ENCODE assay signal across 26 cellular contexts in the genomic region with DNA sequence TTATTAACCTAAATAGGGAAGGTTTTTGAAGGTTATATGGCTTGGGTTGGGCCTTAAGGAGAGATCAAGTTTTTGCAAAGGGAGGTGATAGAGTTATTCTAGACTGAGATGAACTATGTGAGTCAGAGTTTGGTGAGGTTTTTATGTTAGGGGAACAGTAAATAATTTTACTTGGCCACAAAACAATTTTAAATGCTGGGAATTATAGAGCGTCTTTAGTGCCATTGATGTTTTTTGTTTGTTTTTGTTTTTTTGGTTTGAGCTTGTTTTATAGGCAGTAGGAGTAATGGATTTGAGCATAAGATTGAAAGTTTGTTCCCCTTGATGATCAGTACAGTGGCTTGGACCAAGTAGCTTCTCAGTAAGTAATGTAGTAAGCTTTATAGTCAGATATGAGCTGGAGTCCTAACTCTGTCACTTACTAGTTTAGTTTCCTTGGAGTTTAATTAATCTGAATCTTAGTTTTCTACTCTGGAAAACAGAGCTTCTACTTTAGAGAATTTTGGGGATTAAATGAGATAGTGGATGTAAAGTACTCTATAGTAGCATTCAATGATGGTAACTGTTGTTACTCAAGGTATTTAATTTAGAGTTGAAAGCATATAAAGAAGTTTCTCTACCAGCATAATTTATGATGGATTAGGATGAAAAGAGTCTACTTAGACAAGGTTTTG. TPM values are rescaled to one million over a fixed set of nuclear protein-coding genes. Genes with fewer than 3 reads are reported as not detected.
DNase-seq lines count a peak whose midpoint lies in the region; ATAC-seq, FAIRE-seq and TF ChIP-seq lines count a peak whose summit lies in the region.
"Had no signal": no experiment of that assay in that cellular context is flagged by ENCODE, and none has a peak within 500 bp of the region (broad histone marks: within the 10 kb centered on the region; RNA-seq: fewer than 3 reads in every experiment).

No MANE protein-coding gene starts in this region.

- TF ChIP-seq RAD21 in GM12878 (IDR thresholded peaks at IDR 0.05; ENCODE audit: insufficient read depth, low read depth, low read length), result no peak

- H3K9ac ChIP-seq in BLaER1, result no peak overlapping the region
- H3K9ac ChIP-seq in Karpas-422 (ENCODE audit: low read length), result no peak overlapping the region
- H3K9ac ChIP-seq in GM12878 (ENCODE audit: control insufficient read depth, insufficient read depth, low read length), result peak overlapping the region; percentile 21; the same call in 1 of the 2 replicates

- H4K20me1 ChIP-seq in BLaER1 (peaks cover 66% of the 10 kb centered on the region), Karpas-422 (ENCODE audit: insufficient read depth, low read depth, low read length) (peaks cover 9% of the 10 kb centered on the region), GM12878 (ENCODE audit: control insufficient read depth, insufficient read depth) (no peaks in the 10 kb centered on the region)

- H3K4me2 ChIP-seq in BLaER1, result peak overlapping the region; percentile 54
- peak overlapping the region; percentile 94 for H3K4me2 ChIP-seq in Karpas-422 (ENCODE audit: low read depth, low read length, poor library complexity, severe bottlenecking)
- H3K4me2 ChIP-seq in GM12878 (ENCODE audit: control insufficient read depth, insufficient read depth), result peak overlapping the region; percentile 61

- RAD21 ChIA-PET in GM12878 (lab: Charles Lee; ENCODE audit: unreplicated experiment), result no interaction called here

- no peak for ATAC-seq in GM12878
- ATAC-seq in HG02981 (IDR thresholded peaks at IDR 0.05; ENCODE audit: unreplicated experiment), result no peak
- no peak for ATAC-seq in HG03442 (IDR thresholded peaks at IDR 0.05; ENCODE audit: unreplicated experiment)
- ATAC-seq: activated CD8-positive, alpha-beta T cell treated with anti-CD3 and anti-CD28 coated beads for 36 hours; activated naive CD4-positive, alpha-beta T cell treated with anti-CD3 and anti-CD28 coated beads, Interleukin-2, amount 50 U/mL, for 72 hours; left lung; T-helper 17 cell had no signal

- FAIRE-seq in GM12878 (lab: Jason Lieb, UNC), result no peak
- FAIRE-seq: G401.6, islet of Langerhans, RCC 7860 had no signal

- H3K36me3 ChIP-seq in BLaER1 (peaks cover 56% of the 10 kb centered on the region), Karpas-422 (ENCODE audit: insufficient read depth, low read length) (peaks cover 57% of the 10 kb centered on the region), GM12878 (ENCODE audit: control insufficient read depth in 2 of 2, insufficient read depth in 2 of 2, low read length in 1 of 2) (peaks cover 0 to 7% of the 10 kb centered on the region in 2 experiments; a peak in 2 of 4 replicates), prostate gland (no peaks in the 10 kb centered on the region)

- DNase-seq in Karpas-422 (no peak), GM12878 (ENCODE audit: low read depth, low spot score) (no peak), prostate gland (ENCODE audit: low spot score) (no peak), NCI-H146 treated with DMSO at 0.1 percent for 48 hours (lab: John Stamatoyannopoulos, UW; ENCODE audit: unreplicated experiment) (no peak), NCI-H2081 treated with DMSO at 0.1 percent for 48 hours (lab: John Stamatoyannopoulos, UW) (no peak)
- DNase-seq: activated CD4-positive, CD25-positive, alpha-beta regulatory T cell treated with anti-CD3 and anti-CD28 coated beads, Interleukin-2, amount 50 U/mL, for 72 hours; activated CD8-positive, alpha-beta T cell treated with anti-CD3 and anti-CD28 coated beads for 36 hours; BE2C; central memory CD4-positive, alpha-beta T cell; Kasumi-1; left lung; NCI-H1048; NCI-H187 treated with DMSO at 0.1 percent for 48 hours; NCI-H526; T-helper 17 cell had no signal

- H3K4me3 ChIP-seq in BLaER1 (no peak overlapping the region), Karpas-422 (ENCODE audit: low read length) (no peak overlapping the region; the same call in 1 of the 2 replicates), GM12878 (peak overlapping the region; percentile 87), prostate gland (no peak overlapping the region)
- H3K4me3 ChIP-seq: left lung, SJSA1, tibial nerve had no signal

- H3K4me1 ChIP-seq in BLaER1, result peaks cover 47% of the 10 kb centered on the region
- peaks cover 36% of the 10 kb centered on the region for H3K4me1 ChIP-seq in Karpas-422 (ENCODE audit: low read length)
- H3K4me1 ChIP-seq in GM12878 (ENCODE audit: control insufficient read depth, insufficient read depth, low read length), result 0 out of 2 replicates have a peak, but pooled peaks cover 4% of the 10 kb centered on the region
- H3K4me1 ChIP-seq in prostate gland (replicated peaks), result peaks cover 3% of the 10 kb centered on the region

- H3K79me2 ChIP-seq in Karpas-422 (ENCODE audit: low read length), result peaks cover 79% of the 10 kb centered on the region
- peaks cover 68% of the 10 kb centered on the region for H3K79me2 ChIP-seq in GM12878 (ENCODE audit: control insufficient read depth, insufficient read depth, low read length)

- H3K9me3 ChIP-seq in BLaER1 (no peaks in the 10 kb centered on the region), Karpas-422 (ENCODE audit: low read length) (no peaks in the 10 kb centered on the region), GM12878 (replicated peaks; ENCODE audit: control insufficient read depth, insufficient read depth, low read length) (no peaks in the 10 kb centered on the region; the same call in 2 of the 3 replicates), prostate gland (no peaks in the 10 kb centered on the region)
- H3K9me3 ChIP-seq: BE2C, HAP-1, left lung, neutrophil, tibial nerve had no signal

- no peaks in the 10 kb centered on the region for H3K9me2 ChIP-seq in Karpas-422 (replicated peaks; ENCODE audit: insufficient read depth, low read length)

- CTCF ChIA-PET in GM12878 (lab: Yijun Ruan, JAX), result interaction anchor here (0.9 kb wide), 1 partner anchor 39 kb away, joined by 3 read pairs; no protein-coding TSS in a partner anchor

- WGBS in GM12878 (ENCODE audit: insufficient coverage, insufficient replicate concordance, low lambda C conversion rate, missing lambda C conversion rate), result 100% methylated on average over 1 of the region's 1 CpG
- WGBS in prostate gland, result 43% methylated on average over 1 of the region's 1 CpG

- SMC1A ChIA-PET in GM12878 (lab: Charles Lee; ENCODE audit: uncharacterized antibody, unreplicated experiment), result interaction anchor here (1.0 to 1.4 kb wide), 3 partner anchors 22 to 119 kb away, joined by 3 read pairs; no protein-coding TSS in a partner anchor

- no peak for TF ChIP-seq EP300 in GM12878 (IDR thresholded peaks at IDR 0.05; ENCODE audit: borderline replicate concordance in 1 of 2, control insufficient read depth in 1 of 2, low read depth in 2 of 2, low read length in 2 of 2)

- TF ChIP-seq POLR2A in GM12878 (IDR thresholded peaks at IDR 0.05; ENCODE audit: low read depth, low read length) (no peak), prostate gland (IDR thresholded peaks at IDR 0.05) (no peak)

- POLR2A ChIA-PET in GM12878 (lab: Charles Lee), result no interaction called here

- H3K27me3 ChIP-seq in BLaER1 (no peaks in the 10 kb centered on the region), Karpas-422 (ENCODE audit: low read length) (no peaks in the 10 kb centered on the region), GM12878 (replicated peaks in 1 of 2; ENCODE audit: control insufficient read depth in 2 of 2, insufficient read depth in 2 of 2, low read length in 1 of 2) (no peaks in the 10 kb centered on the region), prostate gland (replicated peaks; ENCODE audit: insufficient read depth) (no peaks in the 10 kb centered on the region)
- H3K27me3 ChIP-seq: BE2C, left lung, neutrophil, SJSA1, tibial nerve had no signal

- in situ Hi-C loops in GM12878 (cut with MboI), result no loop called here

- no TSS peak for BruUV-seq in GM12878 (replicated peaks; lab: Mats Ljungman, UMichigan)

- no peak for TF ChIP-seq CTCF in GM12878 (IDR thresholded peaks at IDR 0.05 in 2 of 3, conservative IDR thresholded peaks at IDR 0.05 in 1 of 3; ENCODE audit: control insufficient read depth in 2 of 3, extremely low read depth in 1 of 3, insufficient read depth in 1 of 3, low read depth in 3 of 3, low read length in 3 of 3)
- TF ChIP-seq CTCF in prostate gland (IDR thresholded peaks at IDR 0.05), result no peak

- no peak overlapping the region for H2AFZ ChIP-seq in Karpas-422 (ENCODE audit: low read length)
- H2AFZ ChIP-seq in GM12878 (ENCODE audit: control insufficient read depth, low read depth, low read length), result no peak overlapping the region

- H3K27ac ChIP-seq in BLaER1 (no peak overlapping the region), Karpas-422 (ENCODE audit: low read length) (no peak overlapping the region), GM12878 (ENCODE audit: control insufficient read depth, insufficient read depth) (no peak overlapping the region), prostate gland (peak overlapping the region; percentile 93 to 97)
- H3K27ac ChIP-seq: left lung, neutrophil, SJSA1, tibial nerve had no signal

- intact Hi-C loops in GM12878 (cut with micrococcal nuclease; ENCODE audit: unreplicated experiment), result loop anchor here (5.0 kb wide), 1 partner anchor 202 kb away; a partner anchor contains a TSS
- intact Hi-C loops in prostate gland (cut with DNase I), result no loop called here

TF ChIP-seq in GM12878, 131 proteins besides CTCF, POLR2A, EP300 and RAD21:
- TF ChIP-seq PAX5 (IDR thresholded peaks at IDR 0.05; ENCODE audit: borderline replicate concordance, low read depth, low read length), result no peak
- TF ChIP-seq ATF7 (IDR thresholded peaks at IDR 0.05; ENCODE audit: low read depth), result peak; percentile 49; the same call in 1 of the 2 replicates

RNA-seq across cellular contexts. Expression of a gene that starts 2.9 kb away (rescaled TPM):
- total RNA-seq in Karpas-422 (2014; rRNA removed; shearing (Covaris generic); ENCODE audit: low replicate concordance), result 21.9 and 35.6 TPM in 2 replicates
- 43.9 and 50.7 TPM in 2 replicates for total RNA-seq in GM12878 (2013; cell fraction: nucleolus; rRNA removed)
- 15.5 and 18.7 TPM in 2 replicates for total RNA-seq in GM12878 (2014; rRNA removed)
- 28.1 TPM in 2 replicates for total RNA-seq in GM12878 (2014; rRNA removed; fragmentation: Illumina TruSeq; extraction: Trizol)
- 24.4 and 25.7 TPM in 2 replicates for total RNA-seq in GM12878 (2021)
- 10.0 TPM for polyA plus RNA-seq in GM12878 (2011; ENCODE audit: low read depth)
- 38.0 and 48.2 TPM in 2 replicates for polyA plus RNA-seq in GM12878 (2011; rRNA removed)
- 15.2 and 15.8 TPM in 2 replicates for polyA plus RNA-seq in GM12878 (2011; cell fraction: cytosol; rRNA removed)
- 25.9 and 26.3 TPM in 2 replicates for polyA plus RNA-seq in GM12878 (2011; cell fraction: nucleus; rRNA removed)
- polyA plus RNA-seq in GM12878 (2012), result 16.2 and 18.0 TPM in 2 replicates
- 30.7 and 37.4 TPM in 2 replicates for polyA plus RNA-seq in GM12878 (2014; fragmentation: Illumina TruSeq; extraction: Trizol)
- 10 to 100 TPM; 18.9 to 23.4 TPM for polyA plus RNA-seq in GM12878 (2014; fragmentation: Nextera tagmentation; extraction: Ambion mirVana)
- 16.9 and 17.3 TPM in 2 replicates for polyA plus RNA-seq in GM12878 (2014; rRNA removed)
- 10 to 100 TPM; 30.5 to 37.1 TPM for polyA plus RNA-seq in GM12878 (2016; fragmentation: Nextera tagmentation; extraction: Ambion mirVana)
- polyA minus RNA-seq in GM12878 (2011; rRNA and poly(A)+ RNA removed), result 16.2 and 24.1 TPM in 2 replicates
- polyA minus RNA-seq in GM12878 (2011; cell fraction: cytosol; rRNA and poly(A)+ RNA removed), result 7.1 and 7.2 TPM in 2 replicates
- polyA minus RNA-seq in GM12878 (2011; cell fraction: nucleus; rRNA and poly(A)+ RNA removed), result 10.4 and 14.0 TPM in 2 replicates
- total RNA-seq in prostate gland, result 10 to 100 TPM; 16.7 to 26.2 TPM

Comparison
In these comparisons a context has a peak if more than half of its experiments do, and no peak if none do; other contexts are left out.
1. H3K27ac ChIP-seq: peak in prostate gland (2 of 2); none in BLaER1 (single experiment), Karpas-422 (single experiment) and GM12878 (single experiment).
2. Peak in every context shown above with its lines, with median percentiles within 50 percentile points of each other: H3K4me2 ChIP-seq.